17 cellular contexts compared by ENCODE assay signal in genomic region chr10:119832956-119833355, GRCh38. TPM values are rescaled to one million over a fixed set of nuclear protein-coding genes. Genes with fewer than 3 reads are reported as not detected.
DNase-seq lines count a peak whose midpoint lies in the region; ATAC-seq and TF ChIP-seq lines count a peak whose summit lies in the region.
"Had no signal": no experiment of that assay in that cellular context is flagged by ENCODE, and none has a peak within 500 bp of the region (broad histone marks: within the 10 kb centered on the region; RNA-seq: fewer than 3 reads in every experiment).

No MANE protein-coding gene starts in this region.

- no peaks in the 10 kb centered on the region for H3K9me3 Mint-ChIP-seq in activated CD4-positive, alpha-beta T cell treated with anti-CD3 and anti-CD28 coated beads, Interleukin-2, amount 10 ng/mL, durations not matched to agents 7 days and 5 days
- H3K9me3 Mint-ChIP-seq in activated CD4-positive, alpha-beta T cell treated with anti-CD3 and anti-CD28 coated beads for 36 hours (ENCODE audit: low read depth): peaks cover 4% of the 10 kb centered on the region
- no peaks in the 10 kb centered on the region for H3K9me3 Mint-ChIP-seq in CD8-positive, alpha-beta memory T cell
- peaks cover 12% of the 10 kb centered on the region for H3K9me3 Mint-ChIP-seq in activated naive CD8-positive, alpha-beta T cell treated with anti-CD3 and anti-CD28 coated beads, Interleukin-2, amount 50 U/mL, for 24 hours
- H3K9me3 Mint-ChIP-seq in naive thymus-derived CD8-positive, alpha-beta T cell: no peaks in the 10 kb centered on the region

- H3K4me3 Mint-ChIP-seq in activated CD4-positive, alpha-beta T cell treated with anti-CD3 and anti-CD28 coated beads, Interleukin-2, amount 10 ng/mL, durations not matched to agents 7 days and 5 days: no peak overlapping the region
- no peak overlapping the region for H3K4me3 Mint-ChIP-seq in activated CD4-positive, alpha-beta T cell treated with anti-CD3 and anti-CD28 coated beads for 36 hours
- no peak overlapping the region for H3K4me3 Mint-ChIP-seq in CD8-positive, alpha-beta memory T cell
- H3K4me3 Mint-ChIP-seq in activated naive CD8-positive, alpha-beta T cell treated with anti-CD3 and anti-CD28 coated beads, Interleukin-2, amount 50 U/mL, for 24 hours: no peak overlapping the region
- no peak overlapping the region for H3K4me3 Mint-ChIP-seq in naive thymus-derived CD8-positive, alpha-beta T cell

- peak overlapping the region; percentile 54 for H3K27ac Mint-ChIP-seq in activated CD4-positive, alpha-beta T cell treated with anti-CD3 and anti-CD28 coated beads, Interleukin-2, amount 10 ng/mL, durations not matched to agents 7 days and 5 days
- no peak overlapping the region for H3K27ac Mint-ChIP-seq in activated CD4-positive, alpha-beta T cell treated with anti-CD3 and anti-CD28 coated beads for 36 hours
- H3K27ac Mint-ChIP-seq in CD8-positive, alpha-beta memory T cell: peak overlapping the region in 5 of 8 donors; percentile 41 to 65 (median 60)
- H3K27ac Mint-ChIP-seq in activated naive CD8-positive, alpha-beta T cell treated with anti-CD3 and anti-CD28 coated beads, Interleukin-2, amount 50 U/mL, for 24 hours: peak overlapping the region; percentile 24
- H3K27ac Mint-ChIP-seq in naive thymus-derived CD8-positive, alpha-beta T cell: peak overlapping the region in 8 of 10 donors; percentile 39 to 85 (median 54)

- no peak overlapping the region for H3K4me3 ChIP-seq in CD8-positive, alpha-beta memory T cell (ENCODE audit: low read length)
- H3K4me3 ChIP-seq in esophagus squamous epithelium: no peak overlapping the region
- H3K4me3 ChIP-seq: BLaER1 treated with 17β-estradiol and CSF1 and Interleukin-3, amounts not matched to agents 10 nM and 100 nM had no signal

- CTCF ChIA-PET in activated CD4-positive, alpha-beta T cell treated with anti-CD3 and anti-CD28 coated beads, Interleukin-2, amount 10 ng/mL, durations not matched to agents 7 days and 5 days (lab: Charles Lee): no interaction called here
- CTCF ChIA-PET in activated CD4-positive, alpha-beta T cell treated with anti-CD3 and anti-CD28 coated beads for 36 hours (lab: Charles Lee): interaction anchor here (0.6 to 1.3 kb wide), 2 partner anchors 30 to 83 kb away, joined by 3 read pairs; no protein-coding TSS in a partner anchor
- CTCF ChIA-PET in CD8-positive, alpha-beta memory T cell (lab: Charles Lee): no interaction called here

- 85 to 88% methylated on average over 2 of the region's 2 CpGs for WGBS in esophagus squamous epithelium, 2 donors

- H3K36me3 Mint-ChIP-seq in activated CD4-positive, alpha-beta T cell treated with anti-CD3 and anti-CD28 coated beads, Interleukin-2, amount 10 ng/mL, durations not matched to agents 7 days and 5 days (ENCODE audit: low read depth): peaks cover 81% of the 10 kb centered on the region
- peaks cover 81% of the 10 kb centered on the region for H3K36me3 Mint-ChIP-seq in activated CD4-positive, alpha-beta T cell treated with anti-CD3 and anti-CD28 coated beads for 36 hours (ENCODE audit: low read depth)
- peaks cover 3 to 92% (median 33%) of the 10 kb centered on the region in 3 donors for H3K36me3 Mint-ChIP-seq in CD8-positive, alpha-beta memory T cell
- peaks cover 83% of the 10 kb centered on the region for H3K36me3 Mint-ChIP-seq in activated naive CD8-positive, alpha-beta T cell treated with anti-CD3 and anti-CD28 coated beads, Interleukin-2, amount 50 U/mL, for 24 hours (ENCODE audit: low read depth)
- H3K36me3 Mint-ChIP-seq in naive thymus-derived CD8-positive, alpha-beta T cell: peaks cover 0 to 91% (median 18%) of the 10 kb centered on the region in 3 donors

- no peak for TF ChIP-seq POLR2A in esophagus squamous epithelium (IDR thresholded peaks at IDR 0.05)

- H3K4me1 Mint-ChIP-seq in activated CD4-positive, alpha-beta T cell treated with anti-CD3 and anti-CD28 coated beads, Interleukin-2, amount 10 ng/mL, durations not matched to agents 7 days and 5 days: peaks cover 15% of the 10 kb centered on the region
- peaks cover 38% of the 10 kb centered on the region for H3K4me1 Mint-ChIP-seq in activated CD4-positive, alpha-beta T cell treated with anti-CD3 and anti-CD28 coated beads for 36 hours
- peaks cover 0 to 7% (median 0%) of the 10 kb centered on the region in 3 donors for H3K4me1 Mint-ChIP-seq in CD8-positive, alpha-beta memory T cell
- H3K4me1 Mint-ChIP-seq in activated naive CD8-positive, alpha-beta T cell treated with anti-CD3 and anti-CD28 coated beads, Interleukin-2, amount 50 U/mL, for 24 hours: peaks cover 31% of the 10 kb centered on the region
- H3K4me1 Mint-ChIP-seq in naive thymus-derived CD8-positive, alpha-beta T cell: peaks cover 0 to 4% (median 3%) of the 10 kb centered on the region in 4 donors

- ATAC-seq in activated CD4-positive, alpha-beta T cell treated with anti-CD3 and anti-CD28 coated beads for 36 hours: no peak
- no peak for ATAC-seq in activated naive CD8-positive, alpha-beta T cell treated with anti-CD3 and anti-CD28 coated beads, Interleukin-2, amount 50 U/mL, for 24 hours
- no peak for ATAC-seq in naive thymus-derived CD8-positive, alpha-beta T cell

- no peak overlapping the region for H3K27ac ChIP-seq in CD8-positive, alpha-beta memory T cell (ENCODE audit: low read depth, low read length)
- H3K27ac ChIP-seq in esophagus squamous epithelium: no peak overlapping the region
- H3K27ac ChIP-seq: 22Rv1; BLaER1 treated with 17β-estradiol and CSF1 and Interleukin-3, amounts not matched to agents 10 nM and 100 nM had no signal

- H3K27me3 Mint-ChIP-seq in activated CD4-positive, alpha-beta T cell treated with anti-CD3 and anti-CD28 coated beads, Interleukin-2, amount 10 ng/mL, durations not matched to agents 7 days and 5 days: no peaks in the 10 kb centered on the region
- H3K27me3 Mint-ChIP-seq in activated CD4-positive, alpha-beta T cell treated with anti-CD3 and anti-CD28 coated beads for 36 hours: no peaks in the 10 kb centered on the region
- no peaks in the 10 kb centered on the region for H3K27me3 Mint-ChIP-seq in CD8-positive, alpha-beta memory T cell
- H3K27me3 Mint-ChIP-seq in activated naive CD8-positive, alpha-beta T cell treated with anti-CD3 and anti-CD28 coated beads, Interleukin-2, amount 50 U/mL, for 24 hours: no peaks in the 10 kb centered on the region
- H3K27me3 Mint-ChIP-seq in naive thymus-derived CD8-positive, alpha-beta T cell: no peaks in the 10 kb centered on the region

- no peaks in the 10 kb centered on the region for H3K27me3 ChIP-seq in CD8-positive, alpha-beta memory T cell (ENCODE audit: insufficient read depth, low read length, poor library complexity, severe bottlenecking)
- no peaks in the 10 kb centered on the region for H3K27me3 ChIP-seq in esophagus squamous epithelium
- H3K27me3 ChIP-seq: BLaER1 treated with 17β-estradiol and CSF1 and Interleukin-3, amounts not matched to agents 10 nM and 100 nM had no signal

- POLR2A ChIA-PET in activated CD4-positive, alpha-beta T cell treated with anti-CD3 and anti-CD28 coated beads, Interleukin-2, amount 10 ng/mL, durations not matched to agents 7 days and 5 days (lab: Charles Lee): no interaction called here
- POLR2A ChIA-PET in activated CD4-positive, alpha-beta T cell treated with anti-CD3 and anti-CD28 coated beads for 36 hours (lab: Charles Lee): no interaction called here
- POLR2A ChIA-PET in CD8-positive, alpha-beta memory T cell (lab: Charles Lee): no interaction called here
- POLR2A ChIA-PET in naive thymus-derived CD8-positive, alpha-beta T cell (lab: Charles Lee): no interaction called here

- no peaks in the 10 kb centered on the region for H3K9me3 ChIP-seq in CD8-positive, alpha-beta memory T cell (ENCODE audit: low read length)
- no peaks in the 10 kb centered on the region for H3K9me3 ChIP-seq in esophagus squamous epithelium
- H3K9me3 ChIP-seq: BLaER1 treated with 17β-estradiol and CSF1 and Interleukin-3, amounts not matched to agents 10 nM and 100 nM had no signal

- intact Hi-C loops in activated CD4-positive, alpha-beta T cell treated with anti-CD3 and anti-CD28 coated beads for 36 hours (cut with DNase I, micrococcal nuclease): loop anchor here (5.0 kb wide), 1 partner anchor 81 kb away; no protein-coding TSS in a partner anchor
- intact Hi-C loops in esophagus squamous epithelium (cut with DNase I): no loop called here

- H3K36me3 ChIP-seq in CD8-positive, alpha-beta memory T cell (ENCODE audit: insufficient read depth, low read length): peaks cover 43% of the 10 kb centered on the region
- H3K36me3 ChIP-seq in esophagus squamous epithelium: peaks cover 6 to 100% (median 23%) of the 10 kb centered on the region in 3 donors

- no peak for DNase-seq in activated CD4-positive, alpha-beta T cell treated with anti-CD3 and anti-CD28 coated beads, Interleukin-2, amount 10 ng/mL, durations not matched to agents 7 days and 5 days
- no peak for DNase-seq in activated CD4-positive, alpha-beta T cell treated with anti-CD3 and anti-CD28 coated beads for 36 hours
- DNase-seq in CD8-positive, alpha-beta memory T cell: no peak
- DNase-seq in activated naive CD8-positive, alpha-beta T cell treated with anti-CD3 and anti-CD28 coated beads, Interleukin-2, amount 50 U/mL, for 24 hours: no peak
- no peak for DNase-seq in naive thymus-derived CD8-positive, alpha-beta T cell
- DNase-seq in esophagus squamous epithelium (lab: John Stamatoyannopoulos, UW) (no peak), cerebellum (ENCODE audit: low spot score) (no peak), middle frontal gyrus (ENCODE audit: extremely low spot score, low spot score) (no peak)
- DNase-seq: DMS79, HCEC 1CT, IMR-90, NCI-H1436, NCI-H2081, NCI-H524, SIG-M5 had no signal

- no peaks in the 10 kb centered on the region for H3K4me1 ChIP-seq in CD8-positive, alpha-beta memory T cell (ENCODE audit: insufficient read depth, low read length)
- H3K4me1 ChIP-seq in esophagus squamous epithelium: no peaks in the 10 kb centered on the region

- TF ChIP-seq CTCF in esophagus squamous epithelium (IDR thresholded peaks at IDR 0.05): no peak

RNA-seq across cellular contexts. Expression of gene MCMBP, which starts 39.7 kb away (rescaled TPM):
- total RNA-seq in activated CD4-positive, alpha-beta T cell treated with anti-CD3 and anti-CD28 coated beads, Interleukin-2, amount 10 ng/mL, durations not matched to agents 7 days and 5 days: 10 to 100 TPM; 79.6 to 85.8 TPM
- 10 to 100 TPM; 90.6 to 94.8 TPM for total RNA-seq in activated CD4-positive, alpha-beta T cell treated with anti-CD3 and anti-CD28 coated beads for 36 hours
- 100 to 1,000 TPM; 136 to 137 TPM for total RNA-seq in CD8-positive, alpha-beta memory T cell
- 58.7 TPM for polyA plus RNA-seq in CD8-positive, alpha-beta memory T cell
- total RNA-seq in naive thymus-derived CD8-positive, alpha-beta T cell: 10 to 100 TPM; 48.2 to 50.9 TPM
- 10 to 100 TPM; 44.6 to 58.2 (median 57.2) TPM for polyA plus RNA-seq in naive thymus-derived CD8-positive, alpha-beta T cell
- total RNA-seq in esophagus squamous epithelium (10 to 100 TPM; 24.2 to 54.9 (median 41.8) TPM), cerebellum (46.6 TPM)

RNA-seq across cellular contexts. Expression of gene SEC23IP, which starts 59.6 kb away (rescaled TPM):
- 10 to 100 TPM; 61.6 to 73.0 TPM for total RNA-seq in activated CD4-positive, alpha-beta T cell treated with anti-CD3 and anti-CD28 coated beads, Interleukin-2, amount 10 ng/mL, durations not matched to agents 7 days and 5 days
- 10 to 100 TPM; 70.3 to 87.2 TPM for total RNA-seq in activated CD4-positive, alpha-beta T cell treated with anti-CD3 and anti-CD28 coated beads for 36 hours
- 10 to 100 TPM; 74.0 to 79.0 TPM for total RNA-seq in CD8-positive, alpha-beta memory T cell
- 46.4 TPM for polyA plus RNA-seq in CD8-positive, alpha-beta memory T cell
- total RNA-seq in naive thymus-derived CD8-positive, alpha-beta T cell: 10 to 100 TPM; 61.4 to 70.0 TPM
- 10 to 100 TPM; 39.6 to 42.3 (median 40.8) TPM for polyA plus RNA-seq in naive thymus-derived CD8-positive, alpha-beta T cell
- total RNA-seq in esophagus squamous epithelium: 10 to 100 TPM; 13.0 to 20.5 (median 16.5) TPM
- total RNA-seq in cerebellum: 24.5 TPM
